Comparison of ENCODE assay signal across 17 cellular contexts in the genomic region with DNA sequence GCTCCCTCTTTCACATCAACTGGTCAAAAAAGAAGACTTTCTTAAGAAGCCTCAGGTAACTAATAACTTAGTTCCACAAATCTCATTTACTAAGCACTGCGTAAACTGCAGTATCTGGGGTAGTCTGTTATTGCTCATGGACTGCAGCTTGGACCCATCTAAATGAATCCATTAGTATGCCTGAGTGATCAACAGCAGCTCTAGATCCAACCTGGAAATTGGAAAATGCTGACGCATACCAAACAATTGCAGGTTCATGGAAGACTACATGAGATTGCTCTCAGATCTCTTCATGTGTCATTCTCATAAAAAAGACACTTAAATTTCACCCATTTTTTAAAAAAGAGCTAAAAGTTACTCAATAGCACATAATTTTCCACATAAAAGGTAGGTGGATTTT.
DNase-seq lines count a peak whose midpoint lies in the region; ATAC-seq and TF ChIP-seq lines count a peak whose summit lies in the region.
"Had no signal": no experiment of that assay in that cellular context is flagged by ENCODE, and none has a peak within 500 bp of the region (broad histone marks: within the 10 kb centered on the region; RNA-seq: fewer than 3 reads in every experiment).

No MANE protein-coding gene starts in this region.

- H3K4me1 Mint-ChIP-seq in MCF 10A (ENCODE audit: insufficient read depth, unreplicated experiment) (no peaks in the 10 kb centered on the region), GM23338 (no peaks in the 10 kb centered on the region)
- H3K4me1 Mint-ChIP-seq: B cell had no signal

- POLR2A ChIA-PET in MCF 10A (lab: Yijun Ruan, JAX) = no interaction called here

- intact Hi-C loops in MCF 10A (cut with micrococcal nuclease) = no loop called here
- intact Hi-C loops in breast epithelium (cut with DNase I; ENCODE audit: low total_unique reads) = no loop called here
- intact Hi-C loops in mammary epithelial cell (cut with micrococcal nuclease) = no loop called here

- H3K27ac Mint-ChIP-seq in MCF 10A (ENCODE audit: low read depth, unreplicated experiment) = no peak overlapping the region
- peak overlapping the region; percentile 67; the same call in 1 of the 2 replicates for H3K27ac Mint-ChIP-seq in GM23338
- H3K27ac Mint-ChIP-seq: B cell; CD8-positive, alpha-beta T cell had no signal

- no peak overlapping the region for H3K9ac ChIP-seq in mammary epithelial cell (ENCODE audit: insufficient read depth, low read length)
- H3K9ac ChIP-seq: BLaER1 treated with 17β-estradiol and CSF1 and Interleukin-3, amounts not matched to agents 10 nM and 100 nM had no signal

- WGBS in mammary epithelial cell (ENCODE audit: low coverage, missing lambda C conversion rate) = 100% methylated on average over 2 of the region's 2 CpGs

- H3K36me3 Mint-ChIP-seq in MCF 10A (ENCODE audit: insufficient read depth, unreplicated experiment) (peaks cover 76% of the 10 kb centered on the region), GM23338 (ENCODE audit: low read depth) (peaks cover 6% of the 10 kb centered on the region; the same call in 2 of the 3 replicates)

- no peak for TF ChIP-seq POLR2A in breast epithelium (IDR thresholded peaks at IDR 0.05)

- no peak for TF ChIP-seq CTCF in MCF 10A (IDR thresholded peaks at IDR 0.05; ENCODE audit: unreplicated experiment)
- TF ChIP-seq CTCF in breast epithelium (IDR thresholded peaks at IDR 0.05) = no peak
- TF ChIP-seq CTCF in GM23338 (conservative IDR thresholded peaks at IDR 0.05; ENCODE audit: low read depth in 2 of 2) = no peak
- no peak for TF ChIP-seq CTCF in mammary epithelial cell (conservative IDR thresholded peaks at IDR 0.05 in 1 of 2, IDR thresholded peaks at IDR 0.05 in 1 of 2; ENCODE audit: extremely low read depth in 1 of 2, insufficient read depth in 1 of 2, low read depth in 1 of 2, low read length in 2 of 2)

- no peaks in the 10 kb centered on the region for H3F3A ChIP-seq in GM23338 (replicated peaks; ENCODE audit: low read depth)

- DNase-seq in MCF 10A (ENCODE audit: unreplicated experiment) = no peak
- DNase-seq in breast epithelium (ENCODE audit: low spot score in 2 of 2) = no peak
- no peak for DNase-seq in GM23338 (ENCODE audit: low spot score)
- DNase-seq in mammary epithelial cell = no peak
- peak; percentile 13 for DNase-seq in left kidney (ENCODE audit: low read depth, low spot score)
- no peak for DNase-seq in substantia nigra (lab: John Stamatoyannopoulos, UW)
- DNase-seq in middle frontal gyrus (ENCODE audit: extremely low spot score, low spot score) = no peak
- no peak for DNase-seq in G401 (ENCODE audit: low spot score)
- DNase-seq: Calu3; CD8-positive, alpha-beta T cell; DMS53; DND-41; EL had no signal

- H3K27me3 Mint-ChIP-seq in MCF 10A (ENCODE audit: insufficient read depth, unreplicated experiment) (no peaks in the 10 kb centered on the region), GM23338 (ENCODE audit: insufficient read depth, low read depth, poor library complexity) (peaks cover 4% of the 10 kb centered on the region)
- H3K27me3 Mint-ChIP-seq: B cell had no signal

- no peak for ATAC-seq in GM23338
- ATAC-seq: CD8-positive, alpha-beta T cell had no signal

- H3K27me3 ChIP-seq in breast epithelium (no peaks in the 10 kb centered on the region), GM23338 (ENCODE audit: insufficient read depth) (no peaks in the 10 kb centered on the region), mammary epithelial cell (ENCODE audit: insufficient read depth, low read length) (no peaks in the 10 kb centered on the region)
- H3K27me3 ChIP-seq: BLaER1 treated with 17β-estradiol and CSF1 and Interleukin-3, amounts not matched to agents 10 nM and 100 nM had no signal

- dilution Hi-C loops in mammary epithelial cell (cut with HindIII; ENCODE audit: low sequenced_read_pairs) = no loop called here

- H4K20me1 ChIP-seq in GM23338 (replicated peaks; ENCODE audit: insufficient read depth) = no peaks in the 10 kb centered on the region
- H4K20me1 ChIP-seq in mammary epithelial cell (ENCODE audit: insufficient read depth, low read length) = no peaks in the 10 kb centered on the region
- H4K20me1 ChIP-seq: BLaER1 treated with 17β-estradiol and CSF1 and Interleukin-3, amounts not matched to agents 10 nM and 100 nM had no signal

- H3K4me3 ChIP-seq in breast epithelium (no peak overlapping the region), GM23338 (no peak overlapping the region), mammary epithelial cell (replicated peaks in 1 of 3; ENCODE audit: insufficient read depth in 1 of 3, low read depth in 2 of 3, low read length in 3 of 3) (no peak overlapping the region)
- H3K4me3 ChIP-seq: BLaER1 treated with 17β-estradiol and CSF1 and Interleukin-3, amounts not matched to agents 10 nM and 100 nM; HAP-1 had no signal

- H3K36me3 ChIP-seq in breast epithelium (no peaks in the 10 kb centered on the region), GM23338 (ENCODE audit: insufficient read depth) (no peaks in the 10 kb centered on the region), mammary epithelial cell (ENCODE audit: insufficient read depth, low read length) (peaks cover 19% of the 10 kb centered on the region)

- no peaks in the 10 kb centered on the region for H3K9me3 ChIP-seq in breast epithelium
- no peaks in the 10 kb centered on the region for H3K9me3 ChIP-seq in mammary epithelial cell (replicated peaks; ENCODE audit: insufficient read depth, low read length)
- H3K9me3 ChIP-seq: BLaER1 treated with 17β-estradiol and CSF1 and Interleukin-3, amounts not matched to agents 10 nM and 100 nM; HAP-1 had no signal

- no peak overlapping the region for H3K27ac ChIP-seq in breast epithelium
- no peak overlapping the region for H3K27ac ChIP-seq in GM23338 (ENCODE audit: low read depth)
- H3K27ac ChIP-seq in mammary epithelial cell (ENCODE audit: insufficient read depth, low read depth, low read length) = no peak overlapping the region
- no peak overlapping the region for H3K27ac ChIP-seq in substantia nigra (ENCODE audit: low read depth, low read length, poor library complexity, severe bottlenecking)
- H3K27ac ChIP-seq: 22Rv1; BLaER1 treated with 17β-estradiol and CSF1 and Interleukin-3, amounts not matched to agents 10 nM and 100 nM had no signal

- H3K79me2 ChIP-seq in GM23338 (replicated peaks; ENCODE audit: insufficient read depth) = no peaks in the 10 kb centered on the region
- no peaks in the 10 kb centered on the region for H3K79me2 ChIP-seq in mammary epithelial cell (ENCODE audit: insufficient read depth, low read length)

- TSS peak; percentile 20 for BruUV-seq in MCF 10A (replicated peaks; lab: Mats Ljungman, UMichigan)
- TSS peak; percentile 44 for BruUV-seq in mammary epithelial cell (replicated peaks; lab: Mats Ljungman, UMichigan)

- no peaks in the 10 kb centered on the region for H3K9me3 Mint-ChIP-seq in MCF 10A (ENCODE audit: unreplicated experiment)
- H3K9me3 Mint-ChIP-seq in GM23338 = no peaks in the 10 kb centered on the region
- H3K9me3 Mint-ChIP-seq: CD8-positive, alpha-beta T cell had no signal

- H3K4me3 Mint-ChIP-seq in MCF 10A (ENCODE audit: unreplicated experiment) (no peak overlapping the region), GM23338 (no peak overlapping the region)
- H3K4me3 Mint-ChIP-seq: B cell; CD8-positive, alpha-beta T cell had no signal

- no peaks in the 10 kb centered on the region for H3K4me1 ChIP-seq in breast epithelium
- H3K4me1 ChIP-seq in GM23338 (ENCODE audit: insufficient read depth) = no peaks in the 10 kb centered on the region
- H3K4me1 ChIP-seq in mammary epithelial cell (ENCODE audit: insufficient read depth, low read length) = no peaks in the 10 kb centered on the region
- H3K4me1 ChIP-seq: HAP-1 had no signal

- no peak overlapping the region for H3K4me2 ChIP-seq in GM23338
- H3K4me2 ChIP-seq in mammary epithelial cell (ENCODE audit: insufficient read depth, low read depth, low read length) = no peak overlapping the region
- H3K4me2 ChIP-seq: BLaER1 treated with 17β-estradiol and CSF1 and Interleukin-3, amounts not matched to agents 10 nM and 100 nM had no signal

- H3K9me2 ChIP-seq in GM23338 (ENCODE audit: insufficient read depth) = no peaks in the 10 kb centered on the region

- in situ Hi-C loops in mammary epithelial cell (cut with MboI; ENCODE audit: low sequenced_read_pairs in 2 of 2) (no loop called here), G401 (cut with HindIII; ENCODE audit: low sequenced_read_pairs) (no loop called here)

- CTCF ChIA-PET in MCF 10A (lab: Yijun Ruan, JAX) = no interaction called here
- CTCF ChIA-PET in mammary epithelial cell (lab: Charles Lee; ENCODE audit: low non-redundant PET) = no interaction called here

- H2AFZ ChIP-seq in GM23338 (no peak overlapping the region), mammary epithelial cell (ENCODE audit: low read depth, low read length) (no peak overlapping the region)

TF ChIP-seq in GM23338, 12 proteins besides CTCF, POLR2A, EP300 and RAD21 (continues in another document):
- TF ChIP-seq NANOG (IDR thresholded peaks at IDR 0.05; ENCODE audit: borderline replicate concordance) = no peak
- no peak for TF ChIP-seq EZH2 (IDR thresholded peaks at IDR 0.05; ENCODE audit: low read depth, unreplicated experiment)
- TF ChIP-seq, protein P1, sequence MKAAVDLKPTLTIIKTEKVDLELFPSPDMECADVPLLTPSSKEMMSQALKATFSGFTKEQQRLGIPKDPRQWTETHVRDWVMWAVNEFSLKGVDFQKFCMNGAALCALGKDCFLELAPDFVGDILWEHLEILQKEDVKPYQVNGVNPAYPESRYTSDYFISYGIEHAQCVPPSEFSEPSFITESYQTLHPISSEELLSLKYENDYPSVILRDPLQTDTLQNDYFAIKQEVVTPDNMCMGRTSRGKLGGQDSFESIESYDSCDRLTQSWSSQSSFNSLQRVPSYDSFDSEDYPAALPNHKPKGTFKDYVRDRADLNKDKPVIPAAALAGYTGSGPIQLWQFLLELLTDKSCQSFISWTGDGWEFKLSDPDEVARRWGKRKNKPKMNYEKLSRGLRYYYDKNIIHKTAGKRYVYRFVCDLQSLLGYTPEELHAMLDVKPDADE (IDR thresholded peaks at IDR 0.05) = no peak
- no peak for TF ChIP-seq EZH2phosphoT487 (IDR thresholded peaks at IDR 0.05; ENCODE audit: unreplicated experiment)
